In the genomic region with DNA sequence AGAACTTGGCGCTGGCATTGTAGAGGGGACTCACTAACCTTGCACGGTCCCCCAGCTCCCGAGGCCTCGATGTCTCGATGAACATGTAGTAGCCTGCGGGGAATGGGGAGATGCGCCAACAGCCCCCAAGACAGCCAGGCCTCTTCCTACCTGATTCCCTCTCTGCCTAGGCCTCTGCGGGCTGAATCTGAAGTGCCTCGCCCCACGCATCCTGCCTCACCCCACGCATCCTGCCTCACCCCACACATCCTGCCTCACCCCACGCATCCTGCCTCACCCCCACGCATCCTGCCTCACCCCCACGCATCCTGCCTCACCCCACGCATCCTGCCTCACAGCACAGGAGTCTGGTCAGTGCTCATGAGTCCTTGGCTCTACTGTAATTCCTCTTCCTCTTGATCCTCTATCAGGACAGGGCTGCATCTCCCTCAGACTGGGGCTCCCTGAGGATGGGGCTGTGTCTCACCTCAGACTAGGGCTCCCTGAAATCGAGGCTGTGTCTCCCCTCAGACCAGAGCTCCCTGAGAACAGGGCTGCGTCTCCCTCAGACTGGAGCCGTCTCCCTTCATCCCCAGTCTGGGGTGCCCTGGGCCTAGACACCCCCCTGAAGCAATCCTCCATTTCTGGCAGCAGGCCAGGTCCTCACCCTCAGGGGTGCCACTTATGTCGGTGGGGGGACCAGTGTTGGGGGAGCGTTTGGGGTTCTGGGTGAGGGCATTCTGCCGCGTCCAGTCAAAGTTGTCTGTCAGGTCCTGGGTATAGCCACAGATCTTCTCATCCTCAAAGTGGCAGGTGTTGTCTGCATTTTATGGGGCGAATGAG, we compare ENCODE assay signal across 13 cellular contexts. TPM values are rescaled to one million over a fixed set of nuclear protein-coding genes. Genes with fewer than 3 reads are reported as not detected.
DNase-seq lines count a peak whose midpoint lies in the region; ATAC-seq, FAIRE-seq and TF ChIP-seq lines count a peak whose summit lies in the region.
"Had no signal": no experiment of that assay in that cellular context is flagged by ENCODE, and none has a peak within 500 bp of the region (broad histone marks: within the 10 kb centered on the region; RNA-seq: fewer than 3 reads in every experiment).

No MANE protein-coding gene starts in this region.

- DNase-seq in activated naive CD8-positive, alpha-beta T cell treated with anti-CD3 and anti-CD28 coated beads, Interleukin-2, amount 50 U/mL, for 24 hours, result no peak
- DNase-seq in HTR-8/SVneo (ENCODE audit: insufficient read length, low spot score) (no peak), mucosa of descending colon (no peak), C1 segment of cervical spinal cord (lab: John Stamatoyannopoulos, UW) (no peak), NCI-H2081 treated with DMSO at 0.1 percent for 48 hours (lab: John Stamatoyannopoulos, UW) (no peak)
- no peak for DNase-seq in activated T-cell treated with anti-CD3 and anti-CD28 coated beads, Interleukin-2, amount 50 U/mL, for 72 hours
- DNase-seq: erythroblast, NCI-H2081, PC-9 had no signal

- no peaks in the 10 kb centered on the region for H3K36me3 ChIP-seq in mucosa of descending colon (ENCODE audit: low read depth)
- H3K36me3 ChIP-seq: cardiac muscle cell had no signal

- H3K4me3 ChIP-seq in mucosa of descending colon, result no peak overlapping the region
- H3K4me3 ChIP-seq: cardiac muscle cell, PC-9 had no signal

- peaks cover 48% of the 10 kb centered on the region for H3K4me1 Mint-ChIP-seq in activated naive CD8-positive, alpha-beta T cell (ENCODE audit: low read depth)
- peaks cover 14% of the 10 kb centered on the region for H3K4me1 Mint-ChIP-seq in activated naive CD8-positive, alpha-beta T cell treated with anti-CD3 and anti-CD28 coated beads, Interleukin-2, amount 50 U/mL, for 24 hours
- H3K4me1 Mint-ChIP-seq in activated T-cell treated with anti-CD3 and anti-CD28 coated beads, Interleukin-2, amount 50 U/mL, for 72 hours (ENCODE audit: low read depth), result peaks cover 16% of the 10 kb centered on the region

- ATAC-seq in activated naive CD8-positive, alpha-beta T cell treated with anti-CD3 and anti-CD28 coated beads, Interleukin-2, amount 50 U/mL, for 24 hours, result no peak
- ATAC-seq in activated T-cell treated with anti-CD3 and anti-CD28 coated beads, Interleukin-2, amount 50 U/mL, for 72 hours (replicated peaks in 1 of 2), result no peak
- ATAC-seq in mucosa of descending colon, result peak; percentile 20
- no peak for ATAC-seq in GM18858 (IDR thresholded peaks at IDR 0.05; ENCODE audit: unreplicated experiment)

- no peaks in the 10 kb centered on the region for H3K9me3 Mint-ChIP-seq in activated naive CD8-positive, alpha-beta T cell (ENCODE audit: low read depth)
- H3K9me3 Mint-ChIP-seq in activated naive CD8-positive, alpha-beta T cell treated with anti-CD3 and anti-CD28 coated beads, Interleukin-2, amount 50 U/mL, for 24 hours, result no peaks in the 10 kb centered on the region
- peaks cover 0 to 2% of the 10 kb centered on the region in 2 donors for H3K9me3 Mint-ChIP-seq in activated T-cell treated with anti-CD3 and anti-CD28 coated beads, Interleukin-2, amount 50 U/mL, for 72 hours

- peak; percentile 69 for FAIRE-seq in HTR-8/SVneo (lab: Jason Lieb, UNC)

- no peak for TF ChIP-seq CTCF in mucosa of descending colon (IDR thresholded peaks at IDR 0.05)

- H3K36me3 Mint-ChIP-seq in activated naive CD8-positive, alpha-beta T cell, result peaks cover 5% of the 10 kb centered on the region
- peaks cover 2% of the 10 kb centered on the region for H3K36me3 Mint-ChIP-seq in activated naive CD8-positive, alpha-beta T cell treated with anti-CD3 and anti-CD28 coated beads, Interleukin-2, amount 50 U/mL, for 24 hours (ENCODE audit: low read depth)
- H3K36me3 Mint-ChIP-seq in activated T-cell treated with anti-CD3 and anti-CD28 coated beads, Interleukin-2, amount 50 U/mL, for 72 hours (ENCODE audit: insufficient read depth in 2 of 2), result peaks cover 0 to 3% of the 10 kb centered on the region in 2 donors

- intact Hi-C loops in mucosa of descending colon (cut with DNase I, micrococcal nuclease), result no loop called here

- peaks cover 2% of the 10 kb centered on the region for H3K27me3 Mint-ChIP-seq in activated naive CD8-positive, alpha-beta T cell
- H3K27me3 Mint-ChIP-seq in activated naive CD8-positive, alpha-beta T cell treated with anti-CD3 and anti-CD28 coated beads, Interleukin-2, amount 50 U/mL, for 24 hours, result peaks cover 14% of the 10 kb centered on the region
- peaks cover 6% of the 10 kb centered on the region for H3K27me3 Mint-ChIP-seq in activated T-cell treated with anti-CD3 and anti-CD28 coated beads, Interleukin-2, amount 50 U/mL, for 72 hours (ENCODE audit: low read depth)

- H3K4me3 Mint-ChIP-seq in activated naive CD8-positive, alpha-beta T cell, result peak overlapping the region; percentile 65
- no peak overlapping the region for H3K4me3 Mint-ChIP-seq in activated naive CD8-positive, alpha-beta T cell treated with anti-CD3 and anti-CD28 coated beads, Interleukin-2, amount 50 U/mL, for 24 hours
- no peak overlapping the region for H3K4me3 Mint-ChIP-seq in activated T-cell treated with anti-CD3 and anti-CD28 coated beads, Interleukin-2, amount 50 U/mL, for 72 hours
- H3K4me3 Mint-ChIP-seq: B cell had no signal

- H3K9me3 ChIP-seq in mucosa of descending colon, result no peaks in the 10 kb centered on the region

- peaks cover 8% of the 10 kb centered on the region for H3K4me1 ChIP-seq in mucosa of descending colon (ENCODE audit: low read depth)

- peak overlapping the region; percentile 79 for H3K27ac Mint-ChIP-seq in activated naive CD8-positive, alpha-beta T cell
- H3K27ac Mint-ChIP-seq in activated naive CD8-positive, alpha-beta T cell treated with anti-CD3 and anti-CD28 coated beads, Interleukin-2, amount 50 U/mL, for 24 hours, result no peak overlapping the region
- peak overlapping the region; percentile 66 for H3K27ac Mint-ChIP-seq in activated T-cell treated with anti-CD3 and anti-CD28 coated beads, Interleukin-2, amount 50 U/mL, for 72 hours
- H3K27ac Mint-ChIP-seq: B cell had no signal

RNA-seq across cellular contexts. Expression of gene MDGA1, which starts 53.6 kb away (rescaled TPM):
- total RNA-seq in activated T-cell treated with anti-CD3 and anti-CD28 coated beads, Interleukin-2, amount 50 U/mL, for 72 hours, result 10 to 100 TPM in 1 of 2 donors, under 1 TPM in 1; 0.07 to 11.5 TPM
- total RNA-seq in mucosa of descending colon, result 1 to 10 TPM in 1 of 3 donors, under 1 TPM in 2; 0.67 to 4.3 (median 0.69) TPM
